13 cellular contexts compared by ENCODE assay signal in genomic region chr4:26082565-26082964, GRCh38.
A peak's percentile ranks its signal among the peaks of the same experiment; 100 is the strongest.
DNase-seq lines count a peak whose midpoint lies in the region; ATAC-seq and TF ChIP-seq lines count a peak whose summit lies in the region.
"Had no signal": no experiment of that assay in that cellular context is flagged by ENCODE, and none has a peak within 500 bp of the region (broad histone marks: within the 10 kb centered on the region; RNA-seq: fewer than 3 reads in every experiment).

No MANE protein-coding gene starts in this region.

- H3F3A ChIP-seq in smooth muscle cell (ENCODE audit: low read depth): no peaks in the 10 kb centered on the region

- H3K27ac ChIP-seq in smooth muscle cell (ENCODE audit: low read depth): no peak overlapping the region
- H3K27ac ChIP-seq: PC-9 had no signal

- H3K9me3 ChIP-seq in smooth muscle cell (replicated peaks; ENCODE audit: low read depth): no peaks in the 10 kb centered on the region

- H3K4me1 ChIP-seq in smooth muscle cell (ENCODE audit: low read depth): no peaks in the 10 kb centered on the region

- H3K79me2 ChIP-seq in smooth muscle cell (ENCODE audit: low read depth): no peaks in the 10 kb centered on the region

- H3K4me3 ChIP-seq in smooth muscle cell: no peak overlapping the region
- H3K4me3 ChIP-seq: PC-9 had no signal

- CTCF ChIA-PET in activated CD8-positive, alpha-beta T cell treated with anti-CD3 and anti-CD28 coated beads for 36 hours (lab: Charles Lee): interaction anchor here (0.6 to 2.7 kb wide), 17 partner anchors 7 to 326 kb away, joined by 3 to 14 read pairs (median 4); no protein-coding TSS in a partner anchor
- CTCF ChIA-PET in activated CD8-positive, alpha-beta T cell treated with anti-CD3 and anti-CD28 coated beads, Interleukin-2, amount 10 ng/mL, durations not matched to agents 7 days and 5 days (lab: Charles Lee): interaction anchor here (0.7 to 2.7 kb wide), 23 partner anchors 8 to 248 kb away, joined by 3 to 18 read pairs (median 4); no protein-coding TSS in a partner anchor
- CTCF ChIA-PET in T-cell (lab: Charles Lee): interaction anchor here (0.5 to 2.5 kb wide), 9 partner anchors 8 to 574 kb away, joined by 3 to 22 read pairs (median 5); no protein-coding TSS in a partner anchor

- ATAC-seq in activated CD8-positive, alpha-beta T cell treated with anti-CD3 and anti-CD28 coated beads for 36 hours: no peak
- ATAC-seq in activated CD8-positive, alpha-beta T cell treated with anti-CD3 and anti-CD28 coated beads, Interleukin-2, amount 10 ng/mL, durations not matched to agents 7 days and 5 days: no peak
- no peak for ATAC-seq in stimulated activated naive CD8-positive, alpha-beta T cell treated with anti-CD3 and anti-CD28 coated beads, Interleukin-15, amount 100 ng/mL, for 72 hours
- no peak for ATAC-seq in T-cell (replicated peaks in 1 of 4)

- no peak overlapping the region for H3K4me2 ChIP-seq in smooth muscle cell

- H2AFZ ChIP-seq in smooth muscle cell (ENCODE audit: low read depth): no peak overlapping the region
- H2AFZ ChIP-seq: PC-9 had no signal

- H3K36me3 ChIP-seq in smooth muscle cell (ENCODE audit: low read depth): no peaks in the 10 kb centered on the region

- intact Hi-C loops in activated CD8-positive, alpha-beta T cell treated with anti-CD3 and anti-CD28 coated beads for 36 hours (cut with micrococcal nuclease): loop anchor here (5.0 kb wide), 1 partner anchor 50 kb away; no protein-coding TSS in a partner anchor
- intact Hi-C loops in activated T-helper 1 cell treated with anti-CD3 and anti-CD28 coated beads, Interleukin-12 subunit alpha, Interleukin-12 subunit beta, Interleukin-2, Interleukin-4 antibody, amounts not matched to agents 30 ng/mL and 10 ng/mL and 1 ng/mL, durations not matched to agents 14 hours and 24 hours and 36 hours (cut with micrococcal nuclease): loop anchor here (1.0 kb wide), 3 partner anchors 8 to 111 kb away; no protein-coding TSS in a partner anchor

- H3K27me3 Mint-ChIP-seq in activated CD8-positive, alpha-beta T cell treated with anti-CD3 and anti-CD28 coated beads for 36 hours: peaks cover 29% of the 10 kb centered on the region
- no peaks in the 10 kb centered on the region for H3K27me3 Mint-ChIP-seq in activated CD8-positive, alpha-beta T cell treated with anti-CD3 and anti-CD28 coated beads, Interleukin-2, amount 10 ng/mL, durations not matched to agents 7 days and 5 days (ENCODE audit: low read depth)
- H3K27me3 Mint-ChIP-seq in stimulated activated naive CD8-positive, alpha-beta T cell treated with anti-CD3 and anti-CD28 coated beads, Interleukin-15, Interleukin-2, amounts not matched to agents 100 ng/mL and 50 ng/mL, for 24 hours: peaks cover 13% of the 10 kb centered on the region
- peaks cover 26% of the 10 kb centered on the region for H3K27me3 Mint-ChIP-seq in stimulated activated naive CD8-positive, alpha-beta T cell treated with anti-CD3 and anti-CD28 coated beads, Interleukin-15, amount 100 ng/mL, for 72 hours
- H3K27me3 Mint-ChIP-seq in activated T-helper 1 cell treated with anti-CD3 and anti-CD28 coated beads, Interleukin-12 subunit alpha, Interleukin-12 subunit beta, Interleukin-2, Interleukin-4 antibody, amounts not matched to agents 30 ng/mL and 10 ng/mL and 1 ng/mL, durations not matched to agents 14 hours and 24 hours and 36 hours (ENCODE audit: insufficient read depth): no peaks in the 10 kb centered on the region
- peaks cover 0 to 27% of the 10 kb centered on the region in 2 donors for H3K27me3 Mint-ChIP-seq in T-cell

- DNase-seq in activated CD8-positive, alpha-beta T cell treated with anti-CD3 and anti-CD28 coated beads for 36 hours: no peak
- no peak for DNase-seq in activated CD8-positive, alpha-beta T cell treated with anti-CD3 and anti-CD28 coated beads, Interleukin-2, amount 10 ng/mL, durations not matched to agents 7 days and 5 days
- no peak for DNase-seq in stimulated activated naive CD8-positive, alpha-beta T cell treated with anti-CD3 and anti-CD28 coated beads, Interleukin-15, amount 100 ng/mL, for 72 hours
- no peak for DNase-seq in activated T-helper 1 cell treated with anti-CD3 and anti-CD28 coated beads, Interleukin-12 subunit alpha, Interleukin-12 subunit beta, Interleukin-2, Interleukin-4 antibody, amounts not matched to agents 30 ng/mL and 10 ng/mL and 1 ng/mL, durations not matched to agents 14 hours and 24 hours and 36 hours (ENCODE audit: low spot score)
- DNase-seq in smooth muscle cell (lab: John Stamatoyannopoulos, UW; ENCODE audit: unreplicated experiment): no peak
- DNase-seq in T-cell: no peak
- DNase-seq: CD4-positive, alpha-beta T cell; DMS79; HCEC 1CT; NCI-H226; NK-92 treated with Interleukin-12 subunit alpha and Interleukin-12 subunit beta, amount 100 ng/mL, for 24 hours; PC-9 had no signal

- no peak overlapping the region for H3K9ac ChIP-seq in smooth muscle cell (ENCODE audit: low read depth)

- peaks cover 63% of the 10 kb centered on the region for H3K4me1 Mint-ChIP-seq in activated CD8-positive, alpha-beta T cell treated with anti-CD3 and anti-CD28 coated beads for 36 hours (ENCODE audit: low read depth)
- peaks cover 46% of the 10 kb centered on the region for H3K4me1 Mint-ChIP-seq in activated CD8-positive, alpha-beta T cell treated with anti-CD3 and anti-CD28 coated beads, Interleukin-2, amount 10 ng/mL, durations not matched to agents 7 days and 5 days (ENCODE audit: low read depth)
- peaks cover 83% of the 10 kb centered on the region for H3K4me1 Mint-ChIP-seq in stimulated activated naive CD8-positive, alpha-beta T cell treated with anti-CD3 and anti-CD28 coated beads, Interleukin-15, Interleukin-2, amounts not matched to agents 100 ng/mL and 50 ng/mL, for 24 hours (ENCODE audit: low read depth)
- H3K4me1 Mint-ChIP-seq in stimulated activated naive CD8-positive, alpha-beta T cell treated with anti-CD3 and anti-CD28 coated beads, Interleukin-15, amount 100 ng/mL, for 72 hours: peaks cover 71% of the 10 kb centered on the region
- H3K4me1 Mint-ChIP-seq in activated T-helper 1 cell treated with anti-CD3 and anti-CD28 coated beads, Interleukin-12 subunit alpha, Interleukin-12 subunit beta, Interleukin-2, Interleukin-4 antibody, amounts not matched to agents 30 ng/mL and 10 ng/mL and 1 ng/mL, durations not matched to agents 14 hours and 24 hours and 36 hours (ENCODE audit: low read depth): peaks cover 79% of the 10 kb centered on the region
- peaks cover 6 to 19% (median 13%) of the 10 kb centered on the region in 3 donors for H3K4me1 Mint-ChIP-seq in T-cell

- TF ChIP-seq CTCF in activated CD8-positive, alpha-beta T cell treated with anti-CD3 and anti-CD28 coated beads for 36 hours (IDR thresholded peaks at IDR 0.05): no peak
- no peak for TF ChIP-seq CTCF in smooth muscle cell (IDR thresholded peaks at IDR 0.05; ENCODE audit: borderline replicate concordance, insufficient read depth, poor library complexity, severe bottlenecking)

- H3K27me3 ChIP-seq in smooth muscle cell (ENCODE audit: low read depth): no peaks in the 10 kb centered on the region

- peaks cover 6% of the 10 kb centered on the region for H3K36me3 Mint-ChIP-seq in activated CD8-positive, alpha-beta T cell treated with anti-CD3 and anti-CD28 coated beads for 36 hours (ENCODE audit: low read depth)
- H3K36me3 Mint-ChIP-seq in activated CD8-positive, alpha-beta T cell treated with anti-CD3 and anti-CD28 coated beads, Interleukin-2, amount 10 ng/mL, durations not matched to agents 7 days and 5 days (ENCODE audit: low read depth): peaks cover 9% of the 10 kb centered on the region
- H3K36me3 Mint-ChIP-seq in stimulated activated naive CD8-positive, alpha-beta T cell treated with anti-CD3 and anti-CD28 coated beads, Interleukin-15, Interleukin-2, amounts not matched to agents 100 ng/mL and 50 ng/mL, for 24 hours (ENCODE audit: low read depth): peaks cover 20% of the 10 kb centered on the region
- peaks cover 18% of the 10 kb centered on the region for H3K36me3 Mint-ChIP-seq in activated T-helper 1 cell treated with anti-CD3 and anti-CD28 coated beads, Interleukin-12 subunit alpha, Interleukin-12 subunit beta, Interleukin-2, Interleukin-4 antibody, amounts not matched to agents 30 ng/mL and 10 ng/mL and 1 ng/mL, durations not matched to agents 14 hours and 24 hours and 36 hours (ENCODE audit: low read depth)
- no peaks in the 10 kb centered on the region for H3K36me3 Mint-ChIP-seq in T-cell

- H4K20me1 ChIP-seq in smooth muscle cell (ENCODE audit: low read depth): no peaks in the 10 kb centered on the region

- peak overlapping the region; percentile 78 for H3K27ac Mint-ChIP-seq in activated CD8-positive, alpha-beta T cell treated with anti-CD3 and anti-CD28 coated beads for 36 hours
- H3K27ac Mint-ChIP-seq in activated CD8-positive, alpha-beta T cell treated with anti-CD3 and anti-CD28 coated beads, Interleukin-2, amount 10 ng/mL, durations not matched to agents 7 days and 5 days: no peak overlapping the region
- H3K27ac Mint-ChIP-seq in stimulated activated naive CD8-positive, alpha-beta T cell treated with anti-CD3 and anti-CD28 coated beads, Interleukin-15, Interleukin-2, amounts not matched to agents 100 ng/mL and 50 ng/mL, for 24 hours: peak overlapping the region; percentile 94
- peak overlapping the region in 1 of 2 donors; percentile 43 for H3K27ac Mint-ChIP-seq in stimulated activated naive CD8-positive, alpha-beta T cell treated with anti-CD3 and anti-CD28 coated beads, Interleukin-15, amount 100 ng/mL, for 72 hours
- peak overlapping the region; percentile 81 for H3K27ac Mint-ChIP-seq in activated T-helper 1 cell treated with anti-CD3 and anti-CD28 coated beads, Interleukin-12 subunit alpha, Interleukin-12 subunit beta, Interleukin-2, Interleukin-4 antibody, amounts not matched to agents 30 ng/mL and 10 ng/mL and 1 ng/mL, durations not matched to agents 14 hours and 24 hours and 36 hours
- H3K27ac Mint-ChIP-seq in T-cell: no peak overlapping the region
- H3K27ac Mint-ChIP-seq: CD4-positive, alpha-beta T cell had no signal

- 81% methylated on average over 5 of the region's 5 CpGs for WGBS in smooth muscle cell (ENCODE audit: low lambda C conversion rate)

- POLR2A ChIA-PET in activated CD8-positive, alpha-beta T cell treated with anti-CD3 and anti-CD28 coated beads for 36 hours (lab: Charles Lee): interaction anchor here (1.0 kb wide), 1 partner anchor 237 kb away, joined by 4 read pairs; no protein-coding TSS in a partner anchor
- POLR2A ChIA-PET in activated CD8-positive, alpha-beta T cell treated with anti-CD3 and anti-CD28 coated beads, Interleukin-2, amount 10 ng/mL, durations not matched to agents 7 days and 5 days (lab: Charles Lee): interaction anchor here (0.9 to 1.0 kb wide), 2 partner anchors 10 to 237 kb away, joined by 3 to 4 read pairs; no protein-coding TSS in a partner anchor
- POLR2A ChIA-PET in T-cell (lab: Charles Lee): no interaction called here

- peaks cover 8% of the 10 kb centered on the region for H3K9me3 Mint-ChIP-seq in activated CD8-positive, alpha-beta T cell treated with anti-CD3 and anti-CD28 coated beads for 36 hours
- H3K9me3 Mint-ChIP-seq in activated CD8-positive, alpha-beta T cell treated with anti-CD3 and anti-CD28 coated beads, Interleukin-2, amount 10 ng/mL, durations not matched to agents 7 days and 5 days (ENCODE audit: insufficient read depth): peaks cover 4% of the 10 kb centered on the region
- peaks cover 11% of the 10 kb centered on the region for H3K9me3 Mint-ChIP-seq in stimulated activated naive CD8-positive, alpha-beta T cell treated with anti-CD3 and anti-CD28 coated beads, Interleukin-15, Interleukin-2, amounts not matched to agents 100 ng/mL and 50 ng/mL, for 24 hours
- peaks cover 21% of the 10 kb centered on the region in 2 donors for H3K9me3 Mint-ChIP-seq in stimulated activated naive CD8-positive, alpha-beta T cell treated with anti-CD3 and anti-CD28 coated beads, Interleukin-15, amount 100 ng/mL, for 72 hours
- H3K9me3 Mint-ChIP-seq in activated T-helper 1 cell treated with anti-CD3 and anti-CD28 coated beads, Interleukin-12 subunit alpha, Interleukin-12 subunit beta, Interleukin-2, Interleukin-4 antibody, amounts not matched to agents 30 ng/mL and 10 ng/mL and 1 ng/mL, durations not matched to agents 14 hours and 24 hours and 36 hours: peaks cover 23% of the 10 kb centered on the region
- H3K9me3 Mint-ChIP-seq in T-cell: no peaks in the 10 kb centered on the region
- H3K9me3 Mint-ChIP-seq: CD4-positive, alpha-beta T cell had no signal

- H3K4me3 Mint-ChIP-seq in activated CD8-positive, alpha-beta T cell treated with anti-CD3 and anti-CD28 coated beads for 36 hours: no peak overlapping the region
- no peak overlapping the region for H3K4me3 Mint-ChIP-seq in activated CD8-positive, alpha-beta T cell treated with anti-CD3 and anti-CD28 coated beads, Interleukin-2, amount 10 ng/mL, durations not matched to agents 7 days and 5 days
- no peak overlapping the region for H3K4me3 Mint-ChIP-seq in stimulated activated naive CD8-positive, alpha-beta T cell treated with anti-CD3 and anti-CD28 coated beads, Interleukin-15, Interleukin-2, amounts not matched to agents 100 ng/mL and 50 ng/mL, for 24 hours
- H3K4me3 Mint-ChIP-seq in stimulated activated naive CD8-positive, alpha-beta T cell treated with anti-CD3 and anti-CD28 coated beads, Interleukin-15, amount 100 ng/mL, for 72 hours: peak overlapping the region in 1 of 2 donors; percentile 49
- peak overlapping the region; percentile 48 for H3K4me3 Mint-ChIP-seq in activated T-helper 1 cell treated with anti-CD3 and anti-CD28 coated beads, Interleukin-12 subunit alpha, Interleukin-12 subunit beta, Interleukin-2, Interleukin-4 antibody, amounts not matched to agents 30 ng/mL and 10 ng/mL and 1 ng/mL, durations not matched to agents 14 hours and 24 hours and 36 hours
- H3K4me3 Mint-ChIP-seq in T-cell: no peak overlapping the region
- H3K4me3 Mint-ChIP-seq: CD4-positive, alpha-beta T cell had no signal

Comparison
In these comparisons a context has a peak if more than half of its experiments do, and no peak if none do; other contexts are left out.
1. H3K27ac Mint-ChIP-seq: peak in activated CD8-positive, alpha-beta T cell treated with anti-CD3 and anti-CD28 coated beads for 36 hours (single experiment), stimulated activated naive CD8-positive, alpha-beta T cell treated with anti-CD3 and anti-CD28 coated beads, Interleukin-15, Interleukin-2, amounts not matched to agents 100 ng/mL and 50 ng/mL, for 24 hours (single experiment) and activated T-helper 1 cell treated with anti-CD3 and anti-CD28 coated beads, Interleukin-12 subunit alpha, Interleukin-12 subunit beta, Interleukin-2, Interleukin-4 antibody, amounts not matched to agents 30 ng/mL and 10 ng/mL and 1 ng/mL, durations not matched to agents 14 hours and 24 hours and 36 hours (single experiment); none in activated CD8-positive, alpha-beta T cell treated with anti-CD3 and anti-CD28 coated beads, Interleukin-2, amount 10 ng/mL, durations not matched to agents 7 days and 5 days (single experiment) and T-cell (0 of 2).
2. POLR2A ChIA-PET loops: an anchor here in activated CD8-positive, alpha-beta T cell treated with anti-CD3 and anti-CD28 coated beads for 36 hours (1.0 kb wide) and activated CD8-positive, alpha-beta T cell treated with anti-CD3 and anti-CD28 coated beads, Interleukin-2, amount 10 ng/mL, durations not matched to agents 7 days and 5 days (0.9 to 1.0 kb wide); none called in T-cell.